38 cellular contexts compared by ENCODE assay signal in the genomic region with DNA sequence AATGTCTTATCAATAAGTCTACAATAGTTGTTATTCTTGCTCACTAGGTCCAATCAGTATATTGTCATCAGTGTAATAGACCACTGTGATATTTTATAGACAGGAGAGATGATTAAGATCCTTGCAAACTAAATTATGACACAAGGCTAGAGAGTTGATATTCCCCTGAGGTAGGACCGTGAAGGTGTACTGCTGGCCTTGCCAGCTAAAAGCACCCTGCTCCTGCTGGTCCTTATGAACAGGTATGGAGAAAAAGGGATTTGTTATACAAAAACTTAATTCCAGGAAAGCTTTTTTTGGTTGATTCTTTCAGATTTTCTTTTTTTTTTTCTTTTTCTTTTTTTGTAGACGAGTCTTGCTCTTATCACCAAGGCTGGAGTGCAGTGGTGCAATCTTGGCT.
"Had no signal": no experiment of that assay in that cellular context is flagged by ENCODE, and none has a peak within 500 bp of the region (broad histone marks: within the 10 kb centered on the region; RNA-seq: fewer than 3 reads in every experiment).

No MANE protein-coding gene starts in this region.

- H3K4me3 ChIP-seq: MG63 had no signal

- DNase-seq: Karpas-422, Kasumi-1, MG63, MM.1S, MV-4-11, NCI-H1048, NCI-H1092, NCI-H1092 treated with DMSO at 0.1 percent for 48 hours, NCI-H1105, NCI-H1105 treated with DMSO at 0.1 percent for 48 hours, NCI-H1417, NCI-H1417 treated with DMSO at 0.1 percent for 48 hours, NCI-H1436, NCI-H1436 treated with DMSO at 0.1 percent for 48 hours, NCI-H146, NCI-H1694, NCI-H1694 treated with DMSO at 0.1 percent for 48 hours, NCI-H187, NCI-H187 treated with DMSO at 0.1 percent for 48 hours, NCI-H1930, NCI-H2029, NCI-H2029 treated with DMSO at 0.1 percent for 48 hours, NCI-H2081, NCI-H2081 treated with DMSO at 0.1 percent for 48 hours, NCI-H2107, NCI-H2171, NCI-H2171 treated with DMSO at 0.1 percent for 48 hours, NCI-H2227 treated with DMSO at 0.1 percent for 48 hours, NCI-H226, NCI-H345, NCI-H446, NCI-H446 treated with DMSO at 0.1 percent for 48 hours, NCI-H510A, NCI-H510A treated with DMSO at 0.1 percent for 48 hours, NCI-H524, NCI-H524 treated with DMSO at 0.1 percent for 48 hours, NCI-H526, NCI-H526 treated with DMSO at 0.1 percent for 48 hours had no signal

- H3K36me3 ChIP-seq: MG63 had no signal

- H3K9me3 ChIP-seq: MG63 had no signal
